ENCODE assay signal across 2 cellular contexts in genomic region chr5:179866241-179867078, GRCh38.
TF ChIP-seq lines count a peak whose summit lies in the region.

No MANE protein-coding gene starts in this region.

TF ChIP-seq in HCT116, 20 proteins besides CTCF, POLR2A, EP300 and RAD21:
- TF ChIP-seq FOSL1 (IDR thresholded peaks at IDR 0.05; ENCODE audit: low read depth) (no peak), POLR2AphosphoS5 (IDR thresholded peaks at IDR 0.05; ENCODE audit: low read depth, low read length) (0 out of 2 replicates have a peak, but pooled peaks have one; percentile 12)

TF ChIP-seq in liver, 16 proteins besides CTCF, POLR2A, EP300 and RAD21:
- no peak for TF ChIP-seq RXRA (IDR thresholded peaks at IDR 0.05)
- no peak for TF ChIP-seq MAX (IDR thresholded peaks at IDR 0.05)
- no peak for TF ChIP-seq YY1 (IDR thresholded peaks at IDR 0.05)
- no peak for TF ChIP-seq SP1 (IDR thresholded peaks at IDR 0.05)
- no peak for TF ChIP-seq ATF3 (IDR thresholded peaks at IDR 0.05)
- no peak for TF ChIP-seq NR2F2 (IDR thresholded peaks at IDR 0.05)
- TF ChIP-seq FOXA1 (IDR thresholded peaks at IDR 0.05): no peak
TF ChIP-seq in liver: peak in this region for 0.
